Comparison of ENCODE assay signal across 29 cellular contexts in the genomic region with DNA sequence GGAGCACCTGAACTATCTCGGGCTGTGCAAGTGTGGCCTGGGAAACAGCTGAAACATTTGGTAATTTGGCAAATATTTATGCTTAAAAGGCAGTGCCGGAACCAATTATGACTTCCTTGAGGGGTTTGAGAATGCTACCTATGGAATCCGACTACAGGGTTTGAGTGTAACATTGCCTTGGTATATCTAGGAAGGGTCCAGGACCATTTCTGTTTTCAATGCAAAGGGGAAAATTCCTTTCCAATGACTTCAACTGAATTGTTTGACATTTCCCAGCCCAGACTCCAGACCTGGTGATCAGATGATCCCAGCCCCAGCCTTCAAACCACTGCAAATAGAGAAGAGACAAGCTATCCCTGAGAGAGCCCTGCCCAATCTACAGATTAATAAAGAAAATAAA. TPM values are rescaled to one million over a fixed set of nuclear protein-coding genes. Genes with fewer than 3 reads are reported as not detected.
"Had no signal": no experiment of that assay in that cellular context is flagged by ENCODE, and none has a peak within 500 bp of the region (broad histone marks: within the 10 kb centered on the region; RNA-seq: fewer than 3 reads in every experiment).

No MANE protein-coding gene starts in this region.

- H3K9me3 ChIP-seq: adrenal gland, body of pancreas, esophagus squamous epithelium, gastroesophageal sphincter had no signal

- H3K27me3 ChIP-seq: adrenal gland, body of pancreas, gastroesophageal sphincter had no signal

- DNase-seq: activated CD4-positive, alpha-beta memory T cell treated with anti-CD3 and anti-CD28 coated beads for 36 hours; activated CD4-positive, alpha-beta T cell treated with anti-CD3 and anti-CD28 coated beads for 36 hours; activated CD4-positive, alpha-beta T cell treated with anti-CD3 and anti-CD28 coated beads, Interleukin-2, amount 10 ng/mL, durations not matched to agents 24 days and 14 days; activated CD4-positive, CD25-positive, alpha-beta regulatory T cell; activated CD4-positive, CD25-positive, alpha-beta regulatory T cell treated with anti-CD3 and anti-CD28 coated beads, Interleukin-2, amount 50 U/mL, for 72 hours; activated effector memory CD4-positive, alpha-beta T cell treated with anti-CD3 and anti-CD28 coated beads, Interleukin-2, amount 50 U/mL, for 16 hours; activated naive CD4-positive, alpha-beta T cell treated with anti-CD3 and anti-CD28 coated beads for 36 hours; activated naive CD8-positive, alpha-beta T cell treated with anti-CD3 and anti-CD28 coated beads for 36 hours; activated naive CD8-positive, alpha-beta T cell treated with anti-CD3 and anti-CD28 coated beads, Interleukin-2, amount 50 U/mL, for 24 hours; activated T-cell treated with anti-CD3 and anti-CD28 coated beads, Interleukin-2, amount 50 U/mL, for 1 hour; activated T-cell treated with anti-CD3 and anti-CD28 coated beads, Interleukin-2, amount 50 U/mL, for 48 hours; adrenal gland; amygdala; aorta; body of pancreas; caudate nucleus; cortex of kidney; dermis blood vessel endothelial cell; effector CD4-positive, alpha-beta T cell; esophagus squamous epithelium; foreskin melanocyte; T-helper 2 cell had no signal

- H3K4me3 ChIP-seq: adrenal gland, body of pancreas, esophagus squamous epithelium, gastroesophageal sphincter had no signal

- ATAC-seq: activated CD4-positive, alpha-beta T cell treated with anti-CD3 and anti-CD28 coated beads for 36 hours; activated naive CD8-positive, alpha-beta T cell treated with anti-CD3 and anti-CD28 coated beads, Interleukin-2, amount 50 U/mL, for 24 hours; body of pancreas; gastroesophageal sphincter had no signal

- FAIRE-seq: colon, endometrium, endothelial cell of umbilical vein had no signal

- H3K36me3 ChIP-seq: adrenal gland, esophagus squamous epithelium, gastroesophageal sphincter had no signal

- H3K27ac ChIP-seq: body of pancreas, epithelial cell of prostate, esophagus squamous epithelium, gastroesophageal sphincter had no signal

RNA-seq across cellular contexts. Expression of a gene that starts 4.6 kb away (rescaled TPM):
- total RNA-seq: activated CD4-positive, alpha-beta memory T cell treated with anti-CD3 and anti-CD28 coated beads for 36 hours; activated naive CD4-positive, alpha-beta T cell treated with anti-CD3 and anti-CD28 coated beads for 36 hours; activated T-helper 1 cell treated with anti-CD3 and anti-CD28 coated beads, Interleukin-12 subunit alpha, Interleukin-12 subunit beta, Interleukin-2, Interleukin-4 antibody, amounts not matched to agents 30 ng/mL and 10 ng/mL and 1 ng/mL, durations not matched to agents 14 hours and 24 hours and 36 hours; T-helper 1 cell treated with Interleukin-12 subunit alpha and Interleukin-12 subunit beta and Interleukin-4 antibody, amounts not matched to agents 30 ng/mL and 1 ng/mL, for 36 hours had no signal
